In genomic region chr20:53949319-53949839, GRCh38 we compare ENCODE assay signal across 8 cellular contexts.
DNase-seq lines count a peak whose midpoint lies in the region; ATAC-seq and FAIRE-seq lines count a peak whose summit lies in the region.

No MANE protein-coding gene starts in this region.

- H3K27ac Mint-ChIP-seq in activated T-helper 17 cell treated with anti-CD3 and anti-CD28 coated beads, Interleukin-2, amount 50 U/mL, for 72 hours, result peak overlapping the region; percentile 82

- peak; percentile 91 for DNase-seq in RCC 7860 (ENCODE audit: low spot score)
- peak; percentile 81 for DNase-seq in hepatic stellate cell (ENCODE audit: low spot score)
- DNase-seq in stimulated activated CD4-positive, alpha-beta T cell treated with anti-CD3 and anti-CD28 coated beads, TNF-alpha, amount 100 ng/mL, for 48 hours (ENCODE audit: low read depth in 3 of 3), result peak; percentile 46 to 62 (median 54)
- no peak for DNase-seq in NCI-H1417 (lab: John Stamatoyannopoulos, UW)
- no peak for DNase-seq in NCI-H1092 (lab: John Stamatoyannopoulos, UW)

- no peaks in the 10 kb centered on the region for H3K27me3 Mint-ChIP-seq in activated T-helper 17 cell treated with anti-CD3 and anti-CD28 coated beads, Interleukin-2, amount 50 U/mL, for 72 hours

- H3K36me3 Mint-ChIP-seq in activated T-helper 17 cell treated with anti-CD3 and anti-CD28 coated beads, Interleukin-2, amount 50 U/mL, for 72 hours (ENCODE audit: low read depth), result no peaks in the 10 kb centered on the region

- H3K4me3 Mint-ChIP-seq in activated T-helper 17 cell treated with anti-CD3 and anti-CD28 coated beads, Interleukin-2, amount 50 U/mL, for 72 hours, result peak overlapping the region; percentile 76

- H3K9me3 Mint-ChIP-seq in activated T-helper 17 cell treated with anti-CD3 and anti-CD28 coated beads, Interleukin-2, amount 50 U/mL, for 72 hours, result peaks cover 3% of the 10 kb centered on the region

- peaks cover 23% of the 10 kb centered on the region for H3K4me1 Mint-ChIP-seq in activated T-helper 17 cell treated with anti-CD3 and anti-CD28 coated beads, Interleukin-2, amount 50 U/mL, for 72 hours

- ATAC-seq in GM18511 (IDR thresholded peaks at IDR 0.05; ENCODE audit: unreplicated experiment) (peak; percentile 94), HG02943 (IDR thresholded peaks at IDR 0.05; ENCODE audit: low read depth, unreplicated experiment) (peak; percentile 92)
- ATAC-seq in activated T-helper 17 cell treated with anti-CD3 and anti-CD28 coated beads, Interleukin-2, amount 50 U/mL, for 72 hours (replicated peaks), result peak; percentile 94

- FAIRE-seq in RCC 7860 (lab: Jason Lieb, UNC), result peak; percentile 89

Comparison
In these comparisons a context has a peak if more than half of its experiments do, and no peak if none do; other contexts are left out.
1. DNase-seq: peak in RCC 7860 (single experiment), hepatic stellate cell (single experiment) and stimulated activated CD4-positive, alpha-beta T cell treated with anti-CD3 and anti-CD28 coated beads, TNF-alpha, amount 100 ng/mL, for 48 hours (3 of 3); none in NCI-H1417 (0 of 3) and NCI-H1092 (single experiment).
2. Peak in every context shown above with its lines, with median percentiles within 50 percentile points of each other: ATAC-seq.